10 cellular contexts compared by ENCODE assay signal in the genomic region with DNA sequence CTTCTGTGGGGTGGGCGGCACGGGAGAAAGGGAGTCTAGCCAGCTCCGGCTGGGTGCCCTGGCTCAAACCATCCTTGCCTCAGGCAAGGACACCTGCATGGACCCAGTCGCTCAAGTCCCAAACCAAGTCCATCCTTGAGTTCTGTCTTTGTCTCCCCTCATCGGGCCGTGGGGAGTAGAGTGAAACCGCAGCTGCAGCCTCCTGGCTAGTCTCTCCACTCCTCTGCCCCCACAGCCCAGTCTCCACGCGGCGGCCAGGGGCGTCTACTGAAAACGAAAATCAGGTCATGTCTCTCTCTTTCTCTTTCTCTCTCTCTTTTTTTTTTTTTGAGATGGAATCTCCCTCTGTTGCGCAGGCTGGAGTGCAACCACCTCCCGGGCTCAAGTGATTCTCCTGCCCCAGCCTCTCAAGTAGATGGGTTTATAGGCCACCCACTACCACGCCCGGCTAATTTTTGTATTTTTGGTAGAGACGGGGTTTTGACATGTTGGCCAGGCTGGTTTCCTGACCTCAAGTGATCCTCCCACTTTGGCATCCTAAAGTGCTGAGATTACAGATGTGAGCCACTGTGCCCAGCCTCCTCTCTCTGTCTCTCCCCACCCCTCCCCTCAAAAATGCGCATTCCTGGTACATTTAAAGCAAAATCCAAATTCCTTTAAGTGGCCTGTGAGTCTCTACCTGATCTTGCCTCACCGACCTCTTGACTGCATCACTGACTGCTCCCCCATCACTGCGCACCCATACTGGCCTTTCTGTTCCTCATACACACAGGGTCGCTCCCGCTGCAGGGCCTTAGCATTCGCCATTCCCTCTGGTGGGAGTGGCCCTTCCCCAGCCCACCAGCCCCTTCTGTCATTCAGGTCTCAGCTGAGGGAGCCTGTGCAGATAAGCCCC. TPM values are rescaled to one million over a fixed set of nuclear protein-coding genes. Genes with fewer than 3 reads are reported as not detected.
DNase-seq lines count a peak whose midpoint lies in the region; ATAC-seq and TF ChIP-seq lines count a peak whose summit lies in the region.
"Had no signal": no experiment of that assay in that cellular context is flagged by ENCODE, and none has a peak within 500 bp of the region (broad histone marks: within the 10 kb centered on the region; RNA-seq: fewer than 3 reads in every experiment).

No MANE protein-coding gene starts in this region.

- H3K9me3 ChIP-seq in spleen: no peaks in the 10 kb centered on the region

- no peaks in the 10 kb centered on the region for H3K27me3 ChIP-seq in spleen (replicated peaks in 1 of 7)

- H3K36me3 Mint-ChIP-seq in activated naive CD4-positive, alpha-beta T cell treated with anti-CD3 and anti-CD28 coated beads, Interleukin-2, amount 50 U/mL, for 72 hours: peaks cover 0 to 19% of the 10 kb centered on the region in 2 donors

- TF ChIP-seq POLR2A in spleen (IDR thresholded peaks at IDR 0.05): no peak

- no peak for DNase-seq in activated CD4-positive, CD25-positive, alpha-beta regulatory T cell (lab: John Stamatoyannopoulos, UW)
- DNase-seq in activated naive CD4-positive, alpha-beta T cell treated with anti-CD3 and anti-CD28 coated beads, Interleukin-2, amount 50 U/mL, for 72 hours (ENCODE audit: low spot score in 2 of 2): no peak
- no peak for DNase-seq in spleen
- DNase-seq in nucleus accumbens (lab: John Stamatoyannopoulos, UW): no peak
- DNase-seq in NCI-H187 treated with DMSO at 0.1 percent for 48 hours (lab: John Stamatoyannopoulos, UW): no peak
- no peak for DNase-seq in GOT3 (lab: John Stamatoyannopoulos, UW)

- peak overlapping the region; percentile 15 to 82 (median 76) for H3K27ac ChIP-seq in spleen
- H3K27ac ChIP-seq: SK-N-MC had no signal

- TF ChIP-seq CTCF in spleen (IDR thresholded peaks at IDR 0.05 in 8 of 11, conservative IDR thresholded peaks at IDR 0.05 in 3 of 11): no peak

- 50 to 73% (median 63%) methylated on average over 23 of the region's 23 CpGs for WGBS in spleen, 5 donors

- H3K36me3 ChIP-seq in spleen: no peaks in the 10 kb centered on the region

- intact Hi-C loops in spleen (cut with DNase I; ENCODE audit: low total_unique reads): no loop called here

- peaks cover 43 to 67% (median 51%) of the 10 kb centered on the region in 6 donors for H3K4me1 ChIP-seq in spleen

- peak; percentile 8 to 14 for ATAC-seq in activated CD4-positive, CD25-positive, alpha-beta regulatory T cell treated with anti-CD3 and anti-CD28 coated beads, Interleukin-2, amount 50 U/mL, for 24 hours
- ATAC-seq in HG02759 (IDR thresholded peaks at IDR 0.05; ENCODE audit: unreplicated experiment): peak; percentile 51
- no peak for ATAC-seq in activated naive CD4-positive, alpha-beta T cell treated with anti-CD3 and anti-CD28 coated beads, Interleukin-2, amount 50 U/mL, for 72 hours

- peak overlapping the region in 1 of 8 donors; percentile 51 for H3K4me3 ChIP-seq in spleen

- peak overlapping the region; percentile 76 to 92 for H3K27ac Mint-ChIP-seq in activated naive CD4-positive, alpha-beta T cell treated with anti-CD3 and anti-CD28 coated beads, Interleukin-2, amount 50 U/mL, for 72 hours

- H3K9me3 Mint-ChIP-seq in activated naive CD4-positive, alpha-beta T cell treated with anti-CD3 and anti-CD28 coated beads, Interleukin-2, amount 50 U/mL, for 72 hours: peaks cover 0 to 9% of the 10 kb centered on the region in 2 donors

RNA-seq across cellular contexts. Expression of a gene that starts 17.7 kb away (rescaled TPM):
- 10 to 100 TPM; 40.4 to 78.1 TPM for total RNA-seq in activated naive CD4-positive, alpha-beta T cell treated with anti-CD3 and anti-CD28 coated beads, Interleukin-2, amount 50 U/mL, for 72 hours
- total RNA-seq in spleen: 1 to 10 TPM; 2.4 to 5.7 (median 3.7) TPM
- 10 to 100 TPM in 1 of 3 donors, 1 to 10 TPM in 2; 4.4 to 23.6 (median 5.8) TPM for polyA plus RNA-seq in spleen

RNA-seq across cellular contexts. Expression of a gene that starts 46.4 kb away (rescaled TPM):
- total RNA-seq in activated naive CD4-positive, alpha-beta T cell treated with anti-CD3 and anti-CD28 coated beads, Interleukin-2, amount 50 U/mL, for 72 hours: not detected
- not detected for total RNA-seq in spleen
- not detected for polyA plus RNA-seq in spleen
- polyA plus RNA-seq: neural cell had no signal

RNA-seq across cellular contexts. Expression of a gene that starts 51.2 kb away (rescaled TPM):
- total RNA-seq in activated naive CD4-positive, alpha-beta T cell treated with anti-CD3 and anti-CD28 coated beads, Interleukin-2, amount 50 U/mL, for 72 hours: not detected
- total RNA-seq in spleen: not detected
- not detected for polyA plus RNA-seq in spleen
- polyA plus RNA-seq: neural cell had no signal

RNA-seq across cellular contexts. Expression of a gene that starts 54.1 kb away (rescaled TPM):
- not detected for total RNA-seq in activated naive CD4-positive, alpha-beta T cell treated with anti-CD3 and anti-CD28 coated beads, Interleukin-2, amount 50 U/mL, for 72 hours
- not detected for total RNA-seq in spleen
- not detected for polyA plus RNA-seq in spleen
- polyA plus RNA-seq: neural cell had no signal

RNA-seq across cellular contexts. Expression of a gene that starts 58.4 kb away (rescaled TPM):
- not detected for total RNA-seq in activated naive CD4-positive, alpha-beta T cell treated with anti-CD3 and anti-CD28 coated beads, Interleukin-2, amount 50 U/mL, for 72 hours
- not detected for total RNA-seq in spleen
- polyA plus RNA-seq in spleen: not detected
- polyA plus RNA-seq: neural cell had no signal

Comparison
In these comparisons a context has a peak if more than half of its experiments do, and no peak if none do; other contexts are left out.
1. ATAC-seq: peak in activated CD4-positive, CD25-positive, alpha-beta regulatory T cell treated with anti-CD3 and anti-CD28 coated beads, Interleukin-2, amount 50 U/mL, for 24 hours (2 of 2) and HG02759 (single experiment); none in activated naive CD4-positive, alpha-beta T cell treated with anti-CD3 and anti-CD28 coated beads, Interleukin-2, amount 50 U/mL, for 72 hours (0 of 2).
2. RNA of a gene that starts 17.7 kb away (total RNA-seq): 40.4 to 78.1 TPM in activated naive CD4-positive, alpha-beta T cell treated with anti-CD3 and anti-CD28 coated beads, Interleukin-2, amount 50 U/mL, for 72 hours; 2.4 to 5.7 TPM in spleen; every median in the first group is over 4 times any median in the second.